Comparison of ENCODE assay signal across 1 cellular context in the genomic region with DNA sequence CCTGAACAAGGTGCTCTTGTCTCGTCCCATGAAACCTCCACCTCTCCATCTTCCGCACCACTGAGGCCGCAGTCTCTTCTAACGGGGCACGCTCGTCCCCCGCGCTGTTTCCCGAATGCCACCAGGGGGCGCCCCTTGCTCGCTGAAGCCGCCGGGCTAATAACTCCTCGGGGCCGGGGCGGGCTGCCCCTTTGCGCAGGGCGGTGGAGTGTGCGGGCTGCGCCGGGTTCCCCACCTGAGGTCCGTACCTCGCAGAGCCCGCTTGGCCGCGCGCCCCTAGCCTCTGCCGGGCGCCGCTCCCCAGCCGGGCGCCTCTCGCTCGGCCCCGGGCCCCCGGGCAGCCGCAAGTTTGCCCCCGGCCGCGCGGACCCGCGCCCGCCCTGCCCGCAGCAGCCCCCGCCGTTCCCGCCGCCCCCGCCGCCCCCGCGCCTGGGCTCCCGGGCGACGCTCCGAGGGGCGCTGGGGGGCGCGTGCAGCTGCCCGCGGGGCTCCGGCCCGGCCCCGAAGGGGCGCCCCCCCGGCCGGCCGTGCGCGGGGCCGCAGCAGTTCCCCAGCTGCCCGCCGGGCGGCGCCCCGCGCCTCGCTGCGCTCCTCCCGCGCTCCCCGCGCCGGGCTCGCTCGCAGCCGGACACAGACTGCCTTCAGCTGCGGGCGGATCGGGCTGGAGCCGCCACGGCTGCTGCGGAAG.
A peak's percentile ranks its signal among the peaks of the same experiment; 100 is the strongest.
TF ChIP-seq lines count a peak whose summit lies in the region.

GRIK4 (plus strand) TSS at position 633 of the 688 bp plus-strand sequence. CDS start 148,571 bp downstream, outside the sequence.

TF ChIP-seq in K562, 482 proteins besides CTCF, POLR2A, EP300 and RAD21 (continued from another document):
- no peak for TF ChIP-seq RFX7 (CRISPR knock-in tag; IDR thresholded peaks at IDR 0.05)
- TF ChIP-seq E2F3 (CRISPR knock-in tag; IDR thresholded peaks at IDR 0.05), result no peak
- TF ChIP-seq, protein P1, sequence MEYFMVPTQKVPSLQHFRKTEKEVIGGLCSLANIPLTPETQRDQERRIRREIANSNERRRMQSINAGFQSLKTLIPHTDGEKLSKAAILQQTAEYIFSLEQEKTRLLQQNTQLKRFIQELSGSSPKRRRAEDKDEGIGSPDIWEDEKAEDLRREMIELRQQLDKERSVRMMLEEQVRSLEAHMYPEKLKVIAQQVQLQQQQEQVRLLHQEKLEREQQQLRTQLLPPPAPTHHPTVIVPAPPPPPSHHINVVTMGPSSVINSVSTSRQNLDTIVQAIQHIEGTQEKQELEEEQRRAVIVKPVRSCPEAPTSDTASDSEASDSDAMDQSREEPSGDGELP (CRISPR knock-in tag; IDR thresholded peaks at IDR 0.05; ENCODE audit: borderline replicate concordance), result peak; percentile 36; the same call in 1 of the 2 replicates
- 0 out of 2 replicates have a peak, but pooled peaks have one; percentile 20 for TF ChIP-seq ETV1 (tag; conservative IDR thresholded peaks at IDR 0.05; ENCODE audit: low read depth)
- no peak for TF ChIP-seq ZFP30 (CRISPR knock-in tag; IDR thresholded peaks at IDR 0.05; ENCODE audit: borderline replicate concordance)
- no peak for TF ChIP-seq RNF2 (IDR thresholded peaks at IDR 0.05)
- no peak for TF ChIP-seq ZNF785 (CRISPR knock-in tag; IDR thresholded peaks at IDR 0.05)
- no peak for TF ChIP-seq MYBL2 (IDR thresholded peaks at IDR 0.05; ENCODE audit: low read depth)
- no peak for TF ChIP-seq MYBL2 (CRISPR knock-in tag; IDR thresholded peaks at IDR 0.05; ENCODE audit: borderline replicate concordance)
- TF ChIP-seq, protein P2, sequence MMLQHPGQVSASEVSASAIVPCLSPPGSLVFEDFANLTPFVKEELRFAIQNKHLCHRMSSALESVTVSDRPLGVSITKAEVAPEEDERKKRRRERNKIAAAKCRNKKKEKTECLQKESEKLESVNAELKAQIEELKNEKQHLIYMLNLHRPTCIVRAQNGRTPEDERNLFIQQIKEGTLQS (IDR thresholded peaks at IDR 0.05), result no peak
- TF ChIP-seq, protein P2 (CRISPR knock-in tag; conservative IDR thresholded peaks at IDR 0.05), result no peak
- TF ChIP-seq CXXC5 (CRISPR knock-in tag; IDR thresholded peaks at IDR 0.05), result 0 out of 2 replicates have a peak, but pooled peaks have one; percentile 42
- TF ChIP-seq, protein P3, sequence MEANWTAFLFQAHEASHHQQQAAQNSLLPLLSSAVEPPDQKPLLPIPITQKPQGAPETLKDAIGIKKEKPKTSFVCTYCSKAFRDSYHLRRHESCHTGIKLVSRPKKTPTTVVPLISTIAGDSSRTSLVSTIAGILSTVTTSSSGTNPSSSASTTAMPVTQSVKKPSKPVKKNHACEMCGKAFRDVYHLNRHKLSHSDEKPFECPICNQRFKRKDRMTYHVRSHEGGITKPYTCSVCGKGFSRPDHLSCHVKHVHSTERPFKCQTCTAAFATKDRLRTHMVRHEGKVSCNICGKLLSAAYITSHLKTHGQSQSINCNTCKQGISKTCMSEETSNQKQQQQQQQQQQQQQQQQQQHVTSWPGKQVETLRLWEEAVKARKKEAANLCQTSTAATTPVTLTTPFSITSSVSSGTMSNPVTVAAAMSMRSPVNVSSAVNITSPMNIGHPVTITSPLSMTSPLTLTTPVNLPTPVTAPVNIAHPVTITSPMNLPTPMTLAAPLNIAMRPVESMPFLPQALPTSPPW (CRISPR knock-in tag; IDR thresholded peaks at IDR 0.05), result peak; percentile 89
- TF ChIP-seq POLR3A (IDR thresholded peaks at IDR 0.05; ENCODE audit: borderline replicate concordance, extremely low read depth, insufficient read depth, insufficient read length), result no peak
- no peak for TF ChIP-seq SMAD2 (IDR thresholded peaks at IDR 0.05; ENCODE audit: low read depth, low read length)
- no peak for TF ChIP-seq MTF1 (CRISPR knock-in tag; IDR thresholded peaks at IDR 0.05; ENCODE audit: borderline replicate concordance)
- TF ChIP-seq GABPB1 (CRISPR knock-in tag; IDR thresholded peaks at IDR 0.05), result no peak
- peak; percentile 95 for TF ChIP-seq SMC3 (conservative IDR thresholded peaks at IDR 0.05; ENCODE audit: insufficient read depth, low read depth, low read length)
- no peak for TF ChIP-seq ATF6 (CRISPR knock-in tag; IDR thresholded peaks at IDR 0.05)
- TF ChIP-seq MAZ (CRISPR knock-in tag; conservative IDR thresholded peaks at IDR 0.05 in 1 of 2, IDR thresholded peaks at IDR 0.05 in 1 of 2), result peak; percentile 69 to 79
- no peak for TF ChIP-seq ZEB2 (IDR thresholded peaks at IDR 0.05)
- no peak for TF ChIP-seq HMG20A (CRISPR knock-in tag; conservative IDR thresholded peaks at IDR 0.05)
- no peak for TF ChIP-seq RBM14 (IDR thresholded peaks at IDR 0.05; ENCODE audit: borderline replicate concordance, insufficient read depth, low read depth, low read length)
- no peak for TF ChIP-seq TCF15 (CRISPR knock-in tag; IDR thresholded peaks at IDR 0.05)
- 0 out of 4 replicates have a peak, but pooled peaks of 1 of the 2 experiments have one; percentile 27 for TF ChIP-seq TEAD1 (CRISPR knock-in tag; IDR thresholded peaks at IDR 0.05)
- TF ChIP-seq, protein P4, sequence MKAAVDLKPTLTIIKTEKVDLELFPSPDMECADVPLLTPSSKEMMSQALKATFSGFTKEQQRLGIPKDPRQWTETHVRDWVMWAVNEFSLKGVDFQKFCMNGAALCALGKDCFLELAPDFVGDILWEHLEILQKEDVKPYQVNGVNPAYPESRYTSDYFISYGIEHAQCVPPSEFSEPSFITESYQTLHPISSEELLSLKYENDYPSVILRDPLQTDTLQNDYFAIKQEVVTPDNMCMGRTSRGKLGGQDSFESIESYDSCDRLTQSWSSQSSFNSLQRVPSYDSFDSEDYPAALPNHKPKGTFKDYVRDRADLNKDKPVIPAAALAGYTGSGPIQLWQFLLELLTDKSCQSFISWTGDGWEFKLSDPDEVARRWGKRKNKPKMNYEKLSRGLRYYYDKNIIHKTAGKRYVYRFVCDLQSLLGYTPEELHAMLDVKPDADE (conservative IDR thresholded peaks at IDR 0.05; ENCODE audit: control insufficient read depth, low read depth, low read length), result 0 out of 2 replicates have a peak, but pooled peaks have one; percentile 34
- TF ChIP-seq, protein P5, sequence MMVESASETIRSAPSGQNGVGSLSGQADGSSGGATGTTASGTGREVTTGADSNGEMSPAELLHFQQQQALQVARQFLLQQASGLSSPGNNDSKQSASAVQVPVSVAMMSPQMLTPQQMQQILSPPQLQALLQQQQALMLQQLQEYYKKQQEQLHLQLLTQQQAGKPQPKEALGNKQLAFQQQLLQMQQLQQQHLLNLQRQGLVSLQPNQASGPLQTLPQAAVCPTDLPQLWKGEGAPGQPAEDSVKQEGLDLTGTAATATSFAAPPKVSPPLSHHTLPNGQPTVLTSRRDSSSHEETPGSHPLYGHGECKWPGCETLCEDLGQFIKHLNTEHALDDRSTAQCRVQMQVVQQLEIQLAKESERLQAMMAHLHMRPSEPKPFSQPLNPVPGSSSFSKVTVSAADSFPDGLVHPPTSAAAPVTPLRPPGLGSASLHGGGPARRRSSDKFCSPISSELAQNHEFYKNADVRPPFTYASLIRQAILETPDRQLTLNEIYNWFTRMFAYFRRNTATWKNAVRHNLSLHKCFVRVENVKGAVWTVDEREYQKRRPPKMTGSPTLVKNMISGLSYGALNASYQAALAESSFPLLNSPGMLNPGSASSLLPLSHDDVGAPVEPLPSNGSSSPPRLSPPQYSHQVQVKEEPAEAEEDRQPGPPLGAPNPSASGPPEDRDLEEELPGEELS (CRISPR knock-in tag; IDR thresholded peaks at IDR 0.05; ENCODE audit: borderline replicate concordance), result no peak
- TF ChIP-seq KDM1A (IDR thresholded peaks at IDR 0.05), result no peak
- no peak for TF ChIP-seq CCNT2 (IDR thresholded peaks at IDR 0.05; ENCODE audit: borderline replicate concordance, extremely low read depth, insufficient read length, low read depth, low read length)
- peak; percentile 17 for TF ChIP-seq HNRNPLL (IDR thresholded peaks at IDR 0.05; ENCODE audit: low read depth, low read length, poor library complexity, severe bottlenecking)
- peak; percentile 75; the same call in 1 of the 2 replicates for TF ChIP-seq XRCC5 (IDR thresholded peaks at IDR 0.05; ENCODE audit: low read depth, low read length)
- TF ChIP-seq RBM15 (IDR thresholded peaks at IDR 0.05; ENCODE audit: insufficient read depth, low read length), result no peak
- peak in 1 of 3 experiments; percentile 37 for TF ChIP-seq YY1 (IDR thresholded peaks at IDR 0.05; ENCODE audit: borderline replicate concordance in 1 of 3, control insufficient read depth in 1 of 3, extremely low read depth in 1 of 3, insufficient read depth in 3 of 3, insufficient read length in 1 of 3, insufficient replicate concordance in 2 of 3, low read depth in 1 of 3, low read length in 2 of 3)
- TF ChIP-seq CEBPG (CRISPR knock-in tag; IDR thresholded peaks at IDR 0.05), result no peak
- TF ChIP-seq CEBPG (tag; conservative IDR thresholded peaks at IDR 0.05 in 1 of 2, IDR thresholded peaks at IDR 0.05 in 1 of 2), result no peak
- TF ChIP-seq POLR2G (IDR thresholded peaks at IDR 0.05; ENCODE audit: low read depth, low read length), result peak; percentile 19; the same call in 1 of the 2 replicates
- TF ChIP-seq ZKSCAN1 (IDR thresholded peaks at IDR 0.05; ENCODE audit: low read depth, low read length), result no peak
- no peak for TF ChIP-seq SPI1 (IDR thresholded peaks at IDR 0.05; ENCODE audit: borderline replicate concordance, low read depth, low read length)
- 0 out of 2 replicates have a peak, but pooled peaks have one; percentile 19 for TF ChIP-seq MYNN (IDR thresholded peaks at IDR 0.05)
- no peak for TF ChIP-seq MYNN (CRISPR knock-in tag; IDR thresholded peaks at IDR 0.05)
- TF ChIP-seq HNRNPH1 (optimal IDR thresholded peaks at IDR 0.05; ENCODE audit: low read depth, low read length), result no peak
- TF ChIP-seq ZNF165 (CRISPR knock-in tag; IDR thresholded peaks at IDR 0.05; ENCODE audit: borderline replicate concordance), result no peak
- TF ChIP-seq E2F6 (IDR thresholded peaks at IDR 0.05; ENCODE audit: borderline replicate concordance in 1 of 2, extremely low read depth in 1 of 2, insufficient read depth in 1 of 2, insufficient read length in 1 of 2, low read depth in 1 of 2, low read length in 1 of 2, poor library complexity in 1 of 2, severe bottlenecking in 1 of 2), result peak in 1 of 2 experiments; percentile 82
- TF ChIP-seq, protein P6, sequence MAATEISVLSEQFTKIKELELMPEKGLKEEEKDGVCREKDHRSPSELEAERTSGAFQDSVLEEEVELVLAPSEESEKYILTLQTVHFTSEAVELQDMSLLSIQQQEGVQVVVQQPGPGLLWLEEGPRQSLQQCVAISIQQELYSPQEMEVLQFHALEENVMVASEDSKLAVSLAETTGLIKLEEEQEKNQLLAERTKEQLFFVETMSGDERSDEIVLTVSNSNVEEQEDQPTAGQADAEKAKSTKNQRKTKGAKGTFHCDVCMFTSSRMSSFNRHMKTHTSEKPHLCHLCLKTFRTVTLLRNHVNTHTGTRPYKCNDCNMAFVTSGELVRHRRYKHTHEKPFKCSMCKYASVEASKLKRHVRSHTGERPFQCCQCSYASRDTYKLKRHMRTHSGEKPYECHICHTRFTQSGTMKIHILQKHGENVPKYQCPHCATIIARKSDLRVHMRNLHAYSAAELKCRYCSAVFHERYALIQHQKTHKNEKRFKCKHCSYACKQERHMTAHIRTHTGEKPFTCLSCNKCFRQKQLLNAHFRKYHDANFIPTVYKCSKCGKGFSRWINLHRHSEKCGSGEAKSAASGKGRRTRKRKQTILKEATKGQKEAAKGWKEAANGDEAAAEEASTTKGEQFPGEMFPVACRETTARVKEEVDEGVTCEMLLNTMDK (IDR thresholded peaks at IDR 0.05; ENCODE audit: borderline replicate concordance, insufficient read depth, low read depth, low read length, poor library complexity, severe bottlenecking), result peak; percentile 74
